ENCODE assay signal across 1 cellular context in the genomic region with DNA sequence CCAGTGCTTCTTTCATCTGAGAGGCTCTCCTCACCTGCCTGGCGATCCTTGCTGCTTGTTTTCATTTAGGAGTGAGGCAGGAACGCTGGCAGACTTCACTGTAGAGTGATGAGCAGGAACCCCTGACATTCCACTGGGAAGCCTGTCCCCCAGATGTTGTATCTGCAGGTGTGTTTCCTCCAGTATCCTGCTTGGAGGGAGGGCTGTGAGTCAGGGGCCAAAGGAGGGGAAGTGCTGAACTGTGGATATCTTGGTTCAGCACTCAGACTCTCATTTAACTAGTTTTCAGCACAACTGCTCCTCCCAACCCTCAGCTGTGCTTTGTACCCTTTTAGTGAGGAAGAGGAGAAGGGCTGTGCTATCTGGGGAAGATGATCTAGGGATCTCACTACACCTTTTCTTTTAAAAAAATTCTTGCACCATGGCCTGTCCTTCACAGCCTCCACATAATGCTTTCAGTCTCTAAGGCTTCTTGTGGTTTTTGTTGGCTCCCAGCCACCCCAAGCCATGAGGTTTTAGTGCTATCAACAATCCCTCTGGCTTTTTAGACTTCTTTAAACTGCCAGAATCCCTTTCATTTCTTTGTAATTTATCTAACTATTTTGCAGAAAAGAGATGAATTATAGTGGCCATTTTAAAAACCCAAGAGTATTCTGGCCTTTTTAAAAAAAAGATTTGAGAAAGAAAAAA.
TF ChIP-seq lines count a peak whose summit lies in the region.

No MANE protein-coding gene starts in this region.

TF ChIP-seq in HEK293, 187 proteins besides CTCF, POLR2A, EP300 and RAD21 (continued from another document):
- TF ChIP-seq, protein P1, sequence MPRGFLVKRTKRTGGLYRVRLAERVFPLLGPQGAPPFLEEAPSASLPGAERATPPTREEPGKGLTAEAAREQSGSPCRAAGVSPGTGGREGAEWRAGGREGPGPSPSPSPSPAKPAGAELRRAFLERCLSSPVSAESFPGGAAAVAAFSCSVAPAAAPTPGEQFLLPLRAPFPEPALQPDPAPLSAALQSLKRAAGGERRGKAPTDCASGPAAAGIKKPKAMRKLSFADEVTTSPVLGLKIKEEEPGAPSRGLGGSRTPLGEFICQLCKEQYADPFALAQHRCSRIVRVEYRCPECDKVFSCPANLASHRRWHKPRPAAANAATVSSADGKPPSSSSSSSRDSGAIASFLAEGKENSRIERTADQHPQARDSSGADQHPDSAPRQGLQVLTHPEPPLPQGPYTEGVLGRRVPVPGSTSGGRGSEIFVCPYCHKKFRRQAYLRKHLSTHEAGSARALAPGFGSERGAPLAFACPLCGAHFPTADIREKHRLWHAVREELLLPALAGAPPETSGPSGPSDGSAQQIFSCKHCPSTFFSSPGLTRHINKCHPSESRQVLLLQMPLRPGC (tag by site-specific recombination; IDR thresholded peaks at IDR 0.05) = no peak
- TF ChIP-seq ZBTB17 (tag by site-specific recombination; IDR thresholded peaks at IDR 0.05) (peak; percentile 51), ZNF335 (tag by site-specific recombination; conservative IDR thresholded peaks at IDR 0.05) (peak; percentile 62; the same call in 1 of the 2 replicates), ZSCAN30 (tag by site-specific recombination; IDR thresholded peaks at IDR 0.05) (no peak), BCL11A (tag by site-specific recombination; IDR thresholded peaks at IDR 0.05; ENCODE audit: low read depth) (no peak), MZF1 (tag by site-specific recombination; IDR thresholded peaks at IDR 0.05; ENCODE audit: borderline replicate concordance) (peak; percentile 62; the same call in 1 of the 2 replicates)
